27 cellular contexts compared by ENCODE assay signal in the genomic region with DNA sequence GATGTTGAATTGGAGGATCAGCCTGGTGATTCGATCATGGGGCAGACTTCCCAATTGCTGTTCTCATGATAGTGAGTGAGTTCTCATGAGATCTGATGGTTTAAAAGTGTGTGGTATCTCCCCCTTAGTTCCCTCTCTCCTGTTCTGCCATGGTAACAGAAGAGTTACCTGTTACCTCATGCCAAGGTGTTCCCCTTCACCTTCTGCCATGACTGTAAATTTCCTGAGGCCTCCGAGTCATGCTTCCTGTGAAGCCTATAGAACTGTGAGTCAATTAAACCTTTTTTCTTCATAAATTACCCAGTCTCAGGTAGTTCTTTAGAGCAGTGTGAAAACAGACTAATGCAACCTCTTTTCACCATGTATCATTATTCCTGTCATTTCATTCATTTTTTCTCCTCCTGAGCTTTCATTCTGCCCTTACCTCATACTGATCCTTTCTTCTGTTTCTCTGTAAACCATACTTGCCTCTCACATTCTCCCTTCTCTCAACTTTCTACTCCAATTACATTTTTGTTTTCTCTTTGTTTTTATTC. TPM values are rescaled to one million over a fixed set of nuclear protein-coding genes. Genes with fewer than 3 reads are reported as not detected.
DNase-seq lines count a peak whose midpoint lies in the region; ATAC-seq, FAIRE-seq and TF ChIP-seq lines count a peak whose summit lies in the region.
"Had no signal": no experiment of that assay in that cellular context is flagged by ENCODE, and none has a peak within 500 bp of the region (broad histone marks: within the 10 kb centered on the region; RNA-seq: fewer than 3 reads in every experiment).

No MANE protein-coding gene starts in this region.

- no peaks in the 10 kb centered on the region for H3K9me1 ChIP-seq in keratinocyte (ENCODE audit: control insufficient read depth, extremely low read depth, insufficient read depth, low read length)

- H3K9me3 ChIP-seq in PC-3 (ENCODE audit: low read length) (no peaks in the 10 kb centered on the region), keratinocyte (ENCODE audit: control insufficient read depth, low read depth, low read length) (no peaks in the 10 kb centered on the region)

- no peaks in the 10 kb centered on the region for H3K36me3 ChIP-seq in PC-3 (ENCODE audit: low read depth, low read length)
- H3K36me3 ChIP-seq in keratinocyte (ENCODE audit: control insufficient read depth in 2 of 2, extremely low read depth in 1 of 2, insufficient read depth in 2 of 2, low read length in 2 of 2): no peaks in the 10 kb centered on the region

- H3K27me3 ChIP-seq in PC-3 (ENCODE audit: low read length): no peaks in the 10 kb centered on the region
- no peaks in the 10 kb centered on the region for H3K27me3 ChIP-seq in keratinocyte (ENCODE audit: control insufficient read depth, extremely low read depth, insufficient read depth, low read length)

- H3F3A ChIP-seq in PC-3 (ENCODE audit: low read length, unreplicated experiment): no peaks in the 10 kb centered on the region

- BruUV-seq in PC-3 (replicated peaks; lab: Mats Ljungman, UMichigan): no TSS peak

- no peak overlapping the region for H3K27ac Mint-ChIP-seq in activated naive CD4-positive, alpha-beta T cell treated with anti-CD3 and anti-CD28 coated beads for 36 hours
- H3K27ac Mint-ChIP-seq in activated T-helper 17 cell treated with anti-CD3 and anti-CD28 coated beads, Interleukin-2, amount 50 U/mL, for 72 hours: no peak overlapping the region
- H3K27ac Mint-ChIP-seq: CD4-positive, alpha-beta memory T cell; IgD-negative memory B cell had no signal

- dilution Hi-C loops in keratinocyte (cut with MboI; ENCODE audit: extremely low pct_ligation_motif_present, low sequenced_read_pairs): no loop called here

- H3K9ac ChIP-seq in PC-3 (ENCODE audit: low read length): no peak overlapping the region
- no peak overlapping the region for H3K9ac ChIP-seq in keratinocyte (ENCODE audit: control insufficient read depth, extremely low read depth, insufficient read depth, low read length)
- H3K9ac ChIP-seq: KMS-11 had no signal

- H3K36me3 Mint-ChIP-seq in activated naive CD4-positive, alpha-beta T cell treated with anti-CD3 and anti-CD28 coated beads for 36 hours (ENCODE audit: low read depth): no peaks in the 10 kb centered on the region
- no peaks in the 10 kb centered on the region for H3K36me3 Mint-ChIP-seq in activated T-helper 17 cell treated with anti-CD3 and anti-CD28 coated beads, Interleukin-2, amount 50 U/mL, for 72 hours (ENCODE audit: low read depth)
- H3K36me3 Mint-ChIP-seq: CD4-positive, alpha-beta memory T cell; IgD-negative memory B cell had no signal

- ATAC-seq in PC-3: no peak
- peak; percentile 49 for ATAC-seq in activated T-helper 17 cell treated with anti-CD3 and anti-CD28 coated beads, Interleukin-2, amount 50 U/mL, for 72 hours (replicated peaks)
- no peak for ATAC-seq in left cardiac atrium

- H3K27me3 Mint-ChIP-seq in activated naive CD4-positive, alpha-beta T cell treated with anti-CD3 and anti-CD28 coated beads for 36 hours (ENCODE audit: low read depth): peaks cover 10% of the 10 kb centered on the region
- H3K27me3 Mint-ChIP-seq in activated T-helper 17 cell treated with anti-CD3 and anti-CD28 coated beads, Interleukin-2, amount 50 U/mL, for 72 hours: peaks cover 3% of the 10 kb centered on the region

- no peaks in the 10 kb centered on the region for H3K9me3 Mint-ChIP-seq in activated naive CD4-positive, alpha-beta T cell treated with anti-CD3 and anti-CD28 coated beads for 36 hours
- H3K9me3 Mint-ChIP-seq in activated T-helper 17 cell treated with anti-CD3 and anti-CD28 coated beads, Interleukin-2, amount 50 U/mL, for 72 hours: no peaks in the 10 kb centered on the region
- H3K9me3 Mint-ChIP-seq: IgD-negative memory B cell had no signal

- no peaks in the 10 kb centered on the region for H3K4me1 ChIP-seq in PC-3 (ENCODE audit: insufficient read depth, low read length)
- H3K4me1 ChIP-seq in keratinocyte (ENCODE audit: control insufficient read depth, extremely low read depth, insufficient read depth, low read length): no peaks in the 10 kb centered on the region

- peak; percentile 30 for DNase-seq in activated naive CD4-positive, alpha-beta T cell treated with anti-CD3 and anti-CD28 coated beads for 36 hours
- no peak for DNase-seq in activated naive CD4-positive, alpha-beta T cell (lab: John Stamatoyannopoulos, UW)
- DNase-seq in PC-3 (peak; percentile 10), keratinocyte (ENCODE audit: low read depth, low spot score) (no peak), left cardiac atrium (no peak), amygdala (lab: John Stamatoyannopoulos, UW) (no peak)
- DNase-seq: C1 segment of cervical spinal cord; CD4-positive, alpha-beta memory T cell; COR-L47; DMS79 treated with DMSO at 0.1 percent for 48 hours; GF-D8; NCI-H1048; NCI-H1417; NCI-H1694; NCI-H2029 treated with DMSO at 0.1 percent for 48 hours; NCI-H446 treated with DMSO at 0.1 percent for 48 hours; NCI-H526; RPMI8226; SHP77 had no signal

- peak; percentile 72 for FAIRE-seq in keratinocyte (lab: Jason Lieb, UNC)
- FAIRE-seq: GM12891 had no signal

- TF ChIP-seq CTCF in PC-3 (conservative IDR thresholded peaks at IDR 0.05; ENCODE audit: low read depth, low read length) (no peak), keratinocyte (optimal IDR thresholded peaks at IDR 0.05 in 1 of 3, IDR thresholded peaks at IDR 0.05 in 1 of 3, conservative IDR thresholded peaks at IDR 0.05 in 1 of 3; ENCODE audit: extremely low read depth in 1 of 3, insufficient read depth in 2 of 3, low read length in 3 of 3) (no peak)

- intact Hi-C loops in activated naive CD4-positive, alpha-beta T cell treated with anti-CD3 and anti-CD28 coated beads for 36 hours (cut with micrococcal nuclease): no loop called here
- intact Hi-C loops in PC-3 (cut with micrococcal nuclease): no loop called here
- intact Hi-C loops in left cardiac atrium (cut with DNase I): no loop called here

- H3K27ac ChIP-seq in PC-3 (ENCODE audit: low read length): no peak overlapping the region
- H3K27ac ChIP-seq in keratinocyte (ENCODE audit: control insufficient read depth, insufficient read depth, low read length): no peak overlapping the region
- H3K27ac ChIP-seq: HL-60, KMS-11 had no signal

- POLR2A ChIA-PET in PC-3 (lab: Charles Lee; ENCODE audit: unreplicated experiment): no interaction called here

- H3K4me2 ChIP-seq in PC-3 (ENCODE audit: low read length) (no peak overlapping the region), keratinocyte (ENCODE audit: control insufficient read depth, extremely low read depth, insufficient read depth, low read depth, low read length) (no peak overlapping the region)
- H3K4me2 ChIP-seq: KMS-11 had no signal

- H3K79me2 ChIP-seq in PC-3 (ENCODE audit: low read length): no peaks in the 10 kb centered on the region
- no peaks in the 10 kb centered on the region for H3K79me2 ChIP-seq in keratinocyte (ENCODE audit: control insufficient read depth, insufficient read depth, low read length)

- no peak overlapping the region for H3K4me3 Mint-ChIP-seq in activated naive CD4-positive, alpha-beta T cell treated with anti-CD3 and anti-CD28 coated beads for 36 hours
- no peak overlapping the region for H3K4me3 Mint-ChIP-seq in activated T-helper 17 cell treated with anti-CD3 and anti-CD28 coated beads, Interleukin-2, amount 50 U/mL, for 72 hours
- H3K4me3 Mint-ChIP-seq: CD4-positive, alpha-beta memory T cell; IgD-negative memory B cell had no signal

- no peak overlapping the region for H2AFZ ChIP-seq in PC-3 (ENCODE audit: low read length)
- H2AFZ ChIP-seq in keratinocyte (ENCODE audit: control insufficient read depth, low read length): no peak overlapping the region

- H3K4me3 ChIP-seq in PC-3 (ENCODE audit: low read length) (no peak overlapping the region), keratinocyte (ENCODE audit: control insufficient read depth in 2 of 3, extremely low read depth in 1 of 3, insufficient read depth in 2 of 3, low read depth in 1 of 3, low read length in 3 of 3) (no peak overlapping the region)

- no peaks in the 10 kb centered on the region for H4K20me1 ChIP-seq in PC-3 (ENCODE audit: low read length)
- H4K20me1 ChIP-seq in keratinocyte (ENCODE audit: control insufficient read depth, extremely low read depth, insufficient read depth, low read length): no peaks in the 10 kb centered on the region

- CTCF ChIA-PET in activated naive CD4-positive, alpha-beta T cell treated with anti-CD3 and anti-CD28 coated beads for 36 hours (lab: Charles Lee): no interaction called here
- CTCF ChIA-PET in PC-3 (lab: Charles Lee): no interaction called here

- H3K9me2 ChIP-seq in PC-3 (replicated peaks; ENCODE audit: low read length): no peaks in the 10 kb centered on the region

- peaks cover 2% of the 10 kb centered on the region for H3K4me1 Mint-ChIP-seq in activated naive CD4-positive, alpha-beta T cell treated with anti-CD3 and anti-CD28 coated beads for 36 hours (ENCODE audit: low read depth)
- H3K4me1 Mint-ChIP-seq in activated T-helper 17 cell treated with anti-CD3 and anti-CD28 coated beads, Interleukin-2, amount 50 U/mL, for 72 hours: no peaks in the 10 kb centered on the region
- H3K4me1 Mint-ChIP-seq: CD4-positive, alpha-beta memory T cell had no signal

RNA-seq across cellular contexts. Expression of a gene that starts 22.0 kb away (rescaled TPM):
- total RNA-seq in activated naive CD4-positive, alpha-beta T cell treated with anti-CD3 and anti-CD28 coated beads for 36 hours: not detected
- total RNA-seq in PC-3 (2014; rRNA removed) (not detected in 2 replicates), left cardiac atrium (not detected)
- under 1 TPM in 1 of 2 donors, not detected in 1; 0.32 TPM for total RNA-seq in activated T-helper 17 cell treated with anti-CD3 and anti-CD28 coated beads, Interleukin-2, amount 50 U/mL, for 72 hours
- 0.30 TPM in 1 of 3 replicates, not detected in the others for polyA plus RNA-seq in keratinocyte
- not detected for polyA plus RNA-seq in keratinocyte (2011; ENCODE audit: low read depth)
- 0.12 TPM in 1 of 2 replicates, not detected in the other for polyA plus RNA-seq in keratinocyte (2011; cell fraction: cytosol; rRNA removed)
- polyA plus RNA-seq in keratinocyte (2011; cell fraction: nucleus; rRNA removed): not detected in 2 replicates
- not detected in 2 replicates for polyA plus RNA-seq in keratinocyte (2012; ENCODE audit: low replicate concordance)
- polyA minus RNA-seq in keratinocyte: not detected in 3 replicates
- polyA minus RNA-seq in keratinocyte (2011; cell fraction: cytosol; rRNA and poly(A)+ RNA removed): not detected
- polyA minus RNA-seq in keratinocyte (2011; cell fraction: nucleus; rRNA and poly(A)+ RNA removed): not detected in 2 replicates
- total RNA-seq: A673; CD4-positive, alpha-beta memory T cell; H4; SK-MEL-5 had no signal
- polyA plus RNA-seq: IgD-negative memory B cell had no signal

RNA-seq across cellular contexts. Expression of a gene that starts 22.0 kb away (rescaled TPM):
- total RNA-seq in activated naive CD4-positive, alpha-beta T cell treated with anti-CD3 and anti-CD28 coated beads for 36 hours: 10 to 100 TPM; 10.2 to 11.5 TPM
- total RNA-seq in PC-3 (2014; rRNA removed) (5.1 and 10.5 TPM in 2 replicates), left cardiac atrium (1 to 10 TPM in 1 of 2 donors, under 1 TPM in 1; 0.68 to 2.0 TPM)
- 10 to 100 TPM; 11.5 to 14.0 TPM for total RNA-seq in activated T-helper 17 cell treated with anti-CD3 and anti-CD28 coated beads, Interleukin-2, amount 50 U/mL, for 72 hours
- 1.9 to 5.1 TPM (median 3.0 TPM) in 3 replicates for polyA plus RNA-seq in keratinocyte
- 0.90 TPM for polyA plus RNA-seq in keratinocyte (2011; ENCODE audit: low read depth)
- polyA plus RNA-seq in keratinocyte (2011; cell fraction: cytosol; rRNA removed): 1.8 and 3.4 TPM in 2 replicates
- polyA plus RNA-seq in keratinocyte (2011; cell fraction: nucleus; rRNA removed): 3.5 and 4.0 TPM in 2 replicates
- polyA plus RNA-seq in keratinocyte (2012; ENCODE audit: low replicate concordance): 0.56 and 3.9 TPM in 2 replicates
- polyA minus RNA-seq in keratinocyte: 1.5 to 6.2 TPM (median 1.6 TPM) in 3 replicates
- polyA minus RNA-seq in keratinocyte (2011; cell fraction: cytosol; rRNA and poly(A)+ RNA removed): 2.9 TPM
- polyA minus RNA-seq in keratinocyte (2011; cell fraction: nucleus; rRNA and poly(A)+ RNA removed): 2.2 and 4.3 TPM in 2 replicates

Comparison
In these comparisons a context has a peak if more than half of its experiments do, and no peak if none do; other contexts are left out.
1. DNase-seq: peak in activated naive CD4-positive, alpha-beta T cell treated with anti-CD3 and anti-CD28 coated beads for 36 hours (single experiment) and PC-3 (single experiment); none in activated naive CD4-positive, alpha-beta T cell (0 of 4), keratinocyte (single experiment), left cardiac atrium (single experiment) and amygdala (0 of 56).